ENCODE assay signal across 15 cellular contexts in genomic region chr15:90550919-90551318, GRCh38. TPM values are rescaled to one million over a fixed set of nuclear protein-coding genes. Genes with fewer than 3 reads are reported as not detected.
DNase-seq lines count a peak whose midpoint lies in the region; ATAC-seq, FAIRE-seq and TF ChIP-seq lines count a peak whose summit lies in the region.
"Had no signal": no experiment of that assay in that cellular context is flagged by ENCODE, and none has a peak within 500 bp of the region (broad histone marks: within the 10 kb centered on the region; RNA-seq: fewer than 3 reads in every experiment).

No MANE protein-coding gene starts in this region.

- H3K4me1 ChIP-seq in neutrophil (ENCODE audit: control insufficient read depth in 1 of 2, insufficient read depth in 1 of 2, low read depth in 1 of 2, low read length in 1 of 2) = peaks cover 34 to 48% of the 10 kb centered on the region in 2 experiments
- H3K4me1 ChIP-seq in small intestine (ENCODE audit: control insufficient read depth in 2 of 2, insufficient read depth in 1 of 2, low read depth in 1 of 2, low read length in 1 of 2) = no peaks in the 10 kb centered on the region

- intact Hi-C loops in left colon (cut with DNase I, micrococcal nuclease) = no loop called here

- H3K4me3 ChIP-seq in neutrophil (ENCODE audit: low read depth in 1 of 2, low read length in 1 of 2) (peak overlapping the region; percentile 1 to 16), small intestine (ENCODE audit: low read depth in 1 of 2, low read length in 2 of 2) (no peak overlapping the region)
- H3K4me3 ChIP-seq: adrenal gland, pancreas had no signal

- H3K9me3 ChIP-seq in neutrophil (no peaks in the 10 kb centered on the region), small intestine (ENCODE audit: control insufficient read depth, low read depth) (no peaks in the 10 kb centered on the region)
- H3K9me3 ChIP-seq: adrenal gland, pancreas had no signal

- TF ChIP-seq CTCF in neutrophil (IDR thresholded peaks at IDR 0.05) = no peak

- 77 to 79% (median 78%) methylated on average over 6 of the region's 6 CpGs for WGBS in small intestine, 3 donors

- H3K36me3 ChIP-seq in neutrophil = no peaks in the 10 kb centered on the region
- H3K36me3 ChIP-seq in small intestine (ENCODE audit: control insufficient read depth in 2 of 2, insufficient read depth in 2 of 2, low read length in 2 of 2) = no peaks in the 10 kb centered on the region
- H3K36me3 ChIP-seq: adrenal gland, pancreas had no signal

- peak overlapping the region; percentile 73 for H3K27ac ChIP-seq in neutrophil
- H3K27ac ChIP-seq in small intestine (ENCODE audit: low read depth in 1 of 2, low read length in 1 of 2) = no peak overlapping the region
- H3K27ac ChIP-seq: 22Rv1, pancreas had no signal

- peak; percentile 69 for ATAC-seq in HG03064 (IDR thresholded peaks at IDR 0.05; ENCODE audit: low read depth, unreplicated experiment)
- ATAC-seq in GM19467 (IDR thresholded peaks at IDR 0.05; ENCODE audit: unreplicated experiment) = no peak
- ATAC-seq in left colon = no peak
- ATAC-seq: pancreas, Right ventricle myocardium inferior had no signal

- FAIRE-seq in small intestine (lab: Jason Lieb, UNC) = no peak
- FAIRE-seq: H1, pancreas had no signal

- DNase-seq in NCI-H2171 treated with DMSO at 0.1 percent for 48 hours (lab: John Stamatoyannopoulos, UW) (peak; percentile 36), NCI-H2171 (lab: John Stamatoyannopoulos, UW) (no peak), SIG-M5 treated with dmso at 0.1 percent for 504 hours (lab: John Stamatoyannopoulos, UW; ENCODE audit: unreplicated experiment) (peak; percentile 75), small intestine (no peak), left colon (no peak)
- DNase-seq: activated CD4-positive, alpha-beta memory T cell treated with anti-CD3 and anti-CD28 coated beads, Interleukin-2, amount 10 ng/mL, durations not matched to agents 7 days and 5 days; adrenal gland; pancreas; stimulated activated CD4-positive, alpha-beta T cell treated with anti-CD3 and anti-CD28 coated beads, Interleukin-4, amount 100 ng/mL, for 24 hours had no signal

- H3K27me3 ChIP-seq in neutrophil (peaks cover 27% of the 10 kb centered on the region), small intestine (ENCODE audit: control insufficient read depth in 2 of 2, insufficient read depth in 2 of 2, low read length in 2 of 2) (no peaks in the 10 kb centered on the region)
- H3K27me3 ChIP-seq: adrenal gland, pancreas had no signal

RNA-seq across cellular contexts. Expression of gene CRTC3, which starts 21.2 kb away (rescaled TPM):
- 10 to 100 TPM in 1 of 3 donors, 1 to 10 TPM in 2; 3.8 to 11.1 (median 5.9) TPM for polyA plus RNA-seq in small intestine
- total RNA-seq in left colon = 10 to 100 TPM; 23.0 to 23.1 TPM

Comparison
In these comparisons a context has a peak if more than half of its experiments do, and no peak if none do; other contexts are left out.
1. DNase-seq: peak in NCI-H2171 treated with DMSO at 0.1 percent for 48 hours (single experiment) and SIG-M5 treated with dmso at 0.1 percent for 504 hours (single experiment); none in NCI-H2171 (single experiment), small intestine (single experiment) and left colon (0 of 2).
2. H3K4me3 ChIP-seq: peak in neutrophil (2 of 2); none in small intestine (0 of 2).